ENCODE assay signal across 15 cellular contexts in the genomic region with DNA sequence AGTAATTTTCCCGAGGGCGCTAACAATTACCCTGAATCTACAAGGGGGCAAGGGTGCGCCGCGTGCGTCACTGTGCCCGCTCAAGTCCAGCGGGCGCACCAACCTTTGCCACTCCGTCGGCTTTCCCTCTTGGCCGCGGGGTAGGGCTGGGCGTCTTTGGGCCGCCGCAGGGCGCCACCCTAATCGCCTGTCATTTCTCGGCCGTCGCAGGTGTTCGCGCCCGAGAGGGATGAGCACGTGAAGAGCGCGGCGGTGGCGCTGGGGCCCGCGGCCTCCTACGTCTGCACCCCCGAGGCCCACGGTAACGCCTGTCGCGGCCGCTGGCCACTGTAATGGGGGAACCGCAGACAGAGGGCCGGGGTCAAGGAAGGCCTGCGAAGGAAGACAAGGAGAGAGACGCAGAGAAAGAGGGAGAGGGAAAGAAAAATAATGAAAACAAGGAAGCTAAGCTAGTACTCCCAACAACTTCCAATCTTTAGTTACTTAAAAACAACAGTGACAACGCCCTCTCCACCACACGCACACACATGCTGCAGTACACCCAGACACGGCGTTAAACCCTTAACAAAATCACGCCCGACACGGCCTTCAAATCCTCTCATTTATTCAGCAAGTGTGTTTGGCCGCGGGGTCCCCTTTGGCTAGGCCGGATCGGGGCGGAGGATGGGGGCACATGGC. TPM values are rescaled to one million over a fixed set of nuclear protein-coding genes. Genes with fewer than 3 reads are reported as not detected.
DNase-seq lines count a peak whose midpoint lies in the region; ATAC-seq and TF ChIP-seq lines count a peak whose summit lies in the region.
"Had no signal": no experiment of that assay in that cellular context is flagged by ENCODE, and none has a peak within 500 bp of the region (broad histone marks: within the 10 kb centered on the region; RNA-seq: fewer than 3 reads in every experiment).

No MANE protein-coding gene starts in this region.

- H3K4me3 ChIP-seq in iPS-20b (ENCODE audit: low read length) (peak overlapping the region; percentile 40; the same call in 1 of the 2 replicates), vagina (no peak overlapping the region)
- H3K4me3 ChIP-seq: psoas muscle had no signal

- H3K27ac Mint-ChIP-seq in activated T-cell treated with anti-CD3 and anti-CD28 coated beads, Interleukin-2, amount 50 U/mL, for 24 hours, result no peak overlapping the region
- H3K27ac Mint-ChIP-seq in activated T-helper 17 cell treated with anti-CD3 and anti-CD28 coated beads, Interleukin-2, amount 50 U/mL, for 72 hours, result no peak overlapping the region
- H3K27ac Mint-ChIP-seq: stimulated activated memory B cell treated with anti-CD40 and anti-IgM and Interleukin-4, amounts not matched to agents 10 μg/mL and 1 μg/mL and 100 μg/mL, for 72 hours had no signal

- H3K9ac ChIP-seq in iPS-20b (ENCODE audit: low read depth, low read length), result no peak overlapping the region

- peaks cover 80% of the 10 kb centered on the region for H3K27me3 Mint-ChIP-seq in activated T-cell treated with anti-CD3 and anti-CD28 coated beads, Interleukin-2, amount 50 U/mL, for 24 hours
- peaks cover 76% of the 10 kb centered on the region for H3K27me3 Mint-ChIP-seq in activated T-cell treated with anti-CD3 and anti-CD28 coated beads, Interleukin-2, amount 50 U/mL, for 4 hours (ENCODE audit: low read depth)
- peaks cover 58% of the 10 kb centered on the region for H3K27me3 Mint-ChIP-seq in activated T-helper 17 cell treated with anti-CD3 and anti-CD28 coated beads, Interleukin-2, amount 50 U/mL, for 72 hours

- no peak for DNase-seq in activated T-cell treated with anti-CD3 and anti-CD28 coated beads, Interleukin-2, amount 50 U/mL, for 24 hours
- no peak for DNase-seq in activated T-cell treated with anti-CD3 and anti-CD28 coated beads, Interleukin-2, amount 50 U/mL, for 4 hours
- peak; percentile 24 for DNase-seq in stimulated activated naive CD8-positive, alpha-beta T cell treated with anti-CD3 and anti-CD28 coated beads, Interleukin-15, Interleukin-2, amounts not matched to agents 100 U/mL and 50 U/mL, for 24 hours
- no peak for DNase-seq in stimulated activated CD4-positive, alpha-beta T cell treated with anti-CD3 and anti-CD28 coated beads, Interleukin-1b, Interleukin-23, amount 100 ng/mL, for 48 hours
- DNase-seq in NCI-H187 treated with DMSO at 0.1 percent for 48 hours (lab: John Stamatoyannopoulos, UW), result no peak
- no peak for DNase-seq in vagina (ENCODE audit: extremely low spot score in 2 of 2)
- DNase-seq: DND-41, heart right ventricle, NCI-H446, Peyer's patch had no signal

- no peak for TF ChIP-seq POLR2A in vagina (IDR thresholded peaks at IDR 0.05)

- ATAC-seq in activated T-cell treated with anti-CD3 and anti-CD28 coated beads, Interleukin-2, amount 50 U/mL, for 4 hours, result no peak
- ATAC-seq in activated T-helper 17 cell treated with anti-CD3 and anti-CD28 coated beads, Interleukin-2, amount 50 U/mL, for 72 hours (replicated peaks), result no peak
- no peak for ATAC-seq in stimulated activated naive CD8-positive, alpha-beta T cell treated with anti-CD3 and anti-CD28 coated beads, Interleukin-15, Interleukin-2, amounts not matched to agents 100 U/mL and 50 U/mL, for 24 hours
- ATAC-seq: heart right ventricle; psoas muscle; stimulated activated memory B cell treated with anti-CD40 and anti-IgM and Interleukin-4, amounts not matched to agents 10 μg/mL and 1 μg/mL and 100 μg/mL, for 72 hours had no signal

- no peaks in the 10 kb centered on the region for H3K9me3 Mint-ChIP-seq in activated T-cell treated with anti-CD3 and anti-CD28 coated beads, Interleukin-2, amount 50 U/mL, for 24 hours
- H3K9me3 Mint-ChIP-seq in activated T-cell treated with anti-CD3 and anti-CD28 coated beads, Interleukin-2, amount 50 U/mL, for 4 hours, result no peaks in the 10 kb centered on the region
- H3K9me3 Mint-ChIP-seq in activated T-helper 17 cell treated with anti-CD3 and anti-CD28 coated beads, Interleukin-2, amount 50 U/mL, for 72 hours, result no peaks in the 10 kb centered on the region

- H3K36me3 Mint-ChIP-seq in activated T-cell treated with anti-CD3 and anti-CD28 coated beads, Interleukin-2, amount 50 U/mL, for 24 hours (ENCODE audit: low read depth), result no peaks in the 10 kb centered on the region
- no peaks in the 10 kb centered on the region for H3K36me3 Mint-ChIP-seq in activated T-cell treated with anti-CD3 and anti-CD28 coated beads, Interleukin-2, amount 50 U/mL, for 4 hours (ENCODE audit: insufficient read depth)
- peaks cover 10% of the 10 kb centered on the region for H3K36me3 Mint-ChIP-seq in activated T-helper 17 cell treated with anti-CD3 and anti-CD28 coated beads, Interleukin-2, amount 50 U/mL, for 72 hours (ENCODE audit: low read depth)

- no peak for TF ChIP-seq CTCF in vagina (IDR thresholded peaks at IDR 0.05)

- H3K4me3 Mint-ChIP-seq in activated T-cell treated with anti-CD3 and anti-CD28 coated beads, Interleukin-2, amount 50 U/mL, for 24 hours, result peak overlapping the region; percentile 36
- no peak overlapping the region for H3K4me3 Mint-ChIP-seq in activated T-cell treated with anti-CD3 and anti-CD28 coated beads, Interleukin-2, amount 50 U/mL, for 4 hours
- H3K4me3 Mint-ChIP-seq in activated T-helper 17 cell treated with anti-CD3 and anti-CD28 coated beads, Interleukin-2, amount 50 U/mL, for 72 hours, result peak overlapping the region; percentile 37

- H3K4me1 ChIP-seq in iPS-20b (ENCODE audit: insufficient read depth, low read length) (peaks cover 14% of the 10 kb centered on the region; the same call in 1 of the 2 replicates), vagina (peaks cover 70% of the 10 kb centered on the region)

- peaks cover 53% of the 10 kb centered on the region for H3K4me1 Mint-ChIP-seq in activated T-cell treated with anti-CD3 and anti-CD28 coated beads, Interleukin-2, amount 50 U/mL, for 24 hours (ENCODE audit: low read depth)
- peaks cover 48% of the 10 kb centered on the region for H3K4me1 Mint-ChIP-seq in activated T-cell treated with anti-CD3 and anti-CD28 coated beads, Interleukin-2, amount 50 U/mL, for 4 hours (ENCODE audit: low read depth)
- peaks cover 31% of the 10 kb centered on the region for H3K4me1 Mint-ChIP-seq in activated T-helper 17 cell treated with anti-CD3 and anti-CD28 coated beads, Interleukin-2, amount 50 U/mL, for 72 hours

- H3K36me3 ChIP-seq in iPS-20b (ENCODE audit: insufficient read depth, low read depth, low read length) (no peaks in the 10 kb centered on the region), vagina (no peaks in the 10 kb centered on the region)
- H3K36me3 ChIP-seq: Peyer's patch had no signal

- H3K27ac ChIP-seq in iPS-20b (ENCODE audit: low read length) (no peak overlapping the region), vagina (no peak overlapping the region)
- H3K27ac ChIP-seq: heart right ventricle, Peyer's patch, psoas muscle had no signal

- peaks cover 100% of the 10 kb centered on the region for H3K27me3 ChIP-seq in iPS-20b (ENCODE audit: insufficient read depth, low read length)
- H3K27me3 ChIP-seq in vagina, result peaks cover 48% of the 10 kb centered on the region

- intact Hi-C loops in vagina (cut with DNase I), result no loop called here

- no peaks in the 10 kb centered on the region; the same call in 1 of the 2 replicates for H3K9me3 ChIP-seq in iPS-20b (ENCODE audit: insufficient read depth, low read depth, low read length)
- no peaks in the 10 kb centered on the region for H3K9me3 ChIP-seq in vagina
- H3K9me3 ChIP-seq: heart right ventricle, psoas muscle had no signal

RNA-seq across cellular contexts. Expression of gene SKOR1, which starts 3.8 kb away (rescaled TPM):
- under 1 TPM; 0.15 to 0.34 (median 0.33) TPM for total RNA-seq in activated T-cell treated with anti-CD3 and anti-CD28 coated beads, Interleukin-2, amount 50 U/mL, for 4 hours
- under 1 TPM; 0.08 to 0.13 TPM for total RNA-seq in activated T-helper 17 cell treated with anti-CD3 and anti-CD28 coated beads, Interleukin-2, amount 50 U/mL, for 72 hours
- 0.25 TPM for total RNA-seq in vagina

RNA-seq across cellular contexts. Expression of gene RNU6-1, which starts 10.7 kb away (rescaled TPM):
- total RNA-seq in activated T-cell treated with anti-CD3 and anti-CD28 coated beads, Interleukin-2, amount 50 U/mL, for 4 hours, result not detected
- not detected for total RNA-seq in activated T-helper 17 cell treated with anti-CD3 and anti-CD28 coated beads, Interleukin-2, amount 50 U/mL, for 72 hours
- total RNA-seq in vagina, result not detected
- total RNA-seq: heart right ventricle, lung microvascular endothelial cell, Peyer's patch, psoas muscle had no signal
